In genomic region chr1:182303778-182304177, GRCh38 we compare ENCODE assay signal across 10 cellular contexts.
A peak's percentile ranks its signal among the peaks of the same experiment; 100 is the strongest.
DNase-seq lines count a peak whose midpoint lies in the region; ATAC-seq and TF ChIP-seq lines count a peak whose summit lies in the region.
"Had no signal": no experiment of that assay in that cellular context is flagged by ENCODE, and none has a peak within 500 bp of the region (broad histone marks: within the 10 kb centered on the region; RNA-seq: fewer than 3 reads in every experiment).

No MANE protein-coding gene starts in this region.

- no peak for TF ChIP-seq CTCF in Loucy (conservative IDR thresholded peaks at IDR 0.05; ENCODE audit: low read length)
- TF ChIP-seq CTCF in gastrocnemius medialis (IDR thresholded peaks at IDR 0.05 in 4 of 5, conservative IDR thresholded peaks at IDR 0.05 in 1 of 5) = no peak
- TF ChIP-seq CTCF in GM13977 (IDR thresholded peaks at IDR 0.05; ENCODE audit: extremely low read depth, insufficient read depth, missing control alignments) = no peak

- H3K4me2 ChIP-seq in Loucy (ENCODE audit: low read depth, low read length, poor library complexity, severe bottlenecking) = peak overlapping the region; percentile 7

- H3K27me3 ChIP-seq in Loucy (ENCODE audit: insufficient read depth, low read length, poor library complexity, severe bottlenecking) = no peaks in the 10 kb centered on the region
- H3K27me3 ChIP-seq in gastrocnemius medialis = no peaks in the 10 kb centered on the region

- H3K9me3 ChIP-seq in Loucy (ENCODE audit: insufficient read depth, low read depth, low read length) = no peaks in the 10 kb centered on the region
- H3K9me3 ChIP-seq in gastrocnemius medialis = no peaks in the 10 kb centered on the region
- H3K9me3 ChIP-seq: HAP-1 had no signal

- H3K79me2 ChIP-seq in Loucy (ENCODE audit: insufficient read depth, low read length) = no peaks in the 10 kb centered on the region

- H3K27ac ChIP-seq in gastrocnemius medialis = peak overlapping the region; percentile 16 to 70 (median 46)

- no peaks in the 10 kb centered on the region for H3F3A ChIP-seq in Loucy (ENCODE audit: low read depth)

- H3K36me3 ChIP-seq in Loucy (ENCODE audit: insufficient read depth, low read length) (no peaks in the 10 kb centered on the region), gastrocnemius medialis (no peaks in the 10 kb centered on the region)
- H3K36me3 ChIP-seq: HAP-1 had no signal

- H3K9me2 ChIP-seq in Loucy (replicated peaks; ENCODE audit: low read depth, low read length) = no peaks in the 10 kb centered on the region

- H3K9ac ChIP-seq in Loucy (ENCODE audit: low read depth, low read length, poor library complexity, severe bottlenecking) = no peak overlapping the region

- DNase-seq in GM19240 (ENCODE audit: insufficient read length, low spot score) (peak; percentile 17), gastrocnemius medialis (no peak), GM13977 (ENCODE audit: low spot score) (no peak), SK-N-DZ (ENCODE audit: low spot score) (no peak)
- DNase-seq: activated CD4-positive, alpha-beta T cell treated with anti-CD3 and anti-CD28 coated beads, Interleukin-2, amount 10 ng/mL, durations not matched to agents 24 days and 14 days; endodermal cell had no signal

- in situ Hi-C loops in gastrocnemius medialis (cut with MboI; ENCODE audit: low sequenced_read_pairs in 4 of 4) (no loop called here), GM13977 (cut with MboI; ENCODE audit: low pct_unique_long_range_greater_than_20kb, low sequenced_read_pairs, unreplicated experiment) (no loop called here)

- ATAC-seq in GM21786 (IDR thresholded peaks at IDR 0.05; ENCODE audit: unreplicated experiment) (peak; percentile 82), gastrocnemius medialis (no peak), HG03520 (IDR thresholded peaks at IDR 0.05; ENCODE audit: unreplicated experiment) (no peak)

- peak overlapping the region; percentile 42; the same call in 1 of the 2 replicates for H2AFZ ChIP-seq in Loucy (ENCODE audit: low read length)

- intact Hi-C loops in gastrocnemius medialis (cut with DNase I; ENCODE audit: low total_unique reads) = no loop called here

- H3K4me3 ChIP-seq in Loucy (ENCODE audit: low read length, poor library complexity, severe bottlenecking) = no peak overlapping the region
- H3K4me3 ChIP-seq in gastrocnemius medialis = no peak overlapping the region
- H3K4me3 ChIP-seq: HAP-1 had no signal

- H4K20me1 ChIP-seq in Loucy (ENCODE audit: insufficient read depth, low read length, poor library complexity, severe bottlenecking) = no peaks in the 10 kb centered on the region

- no peak for TF ChIP-seq POLR2A in gastrocnemius medialis (IDR thresholded peaks at IDR 0.05)

- H3K4me1 ChIP-seq in Loucy (ENCODE audit: insufficient read depth, low read length, poor library complexity, severe bottlenecking) (peaks cover 51% of the 10 kb centered on the region), gastrocnemius medialis (peaks cover 3 to 23% of the 10 kb centered on the region in 2 donors)
- H3K4me1 ChIP-seq: HAP-1 had no signal
